In the genomic region with DNA sequence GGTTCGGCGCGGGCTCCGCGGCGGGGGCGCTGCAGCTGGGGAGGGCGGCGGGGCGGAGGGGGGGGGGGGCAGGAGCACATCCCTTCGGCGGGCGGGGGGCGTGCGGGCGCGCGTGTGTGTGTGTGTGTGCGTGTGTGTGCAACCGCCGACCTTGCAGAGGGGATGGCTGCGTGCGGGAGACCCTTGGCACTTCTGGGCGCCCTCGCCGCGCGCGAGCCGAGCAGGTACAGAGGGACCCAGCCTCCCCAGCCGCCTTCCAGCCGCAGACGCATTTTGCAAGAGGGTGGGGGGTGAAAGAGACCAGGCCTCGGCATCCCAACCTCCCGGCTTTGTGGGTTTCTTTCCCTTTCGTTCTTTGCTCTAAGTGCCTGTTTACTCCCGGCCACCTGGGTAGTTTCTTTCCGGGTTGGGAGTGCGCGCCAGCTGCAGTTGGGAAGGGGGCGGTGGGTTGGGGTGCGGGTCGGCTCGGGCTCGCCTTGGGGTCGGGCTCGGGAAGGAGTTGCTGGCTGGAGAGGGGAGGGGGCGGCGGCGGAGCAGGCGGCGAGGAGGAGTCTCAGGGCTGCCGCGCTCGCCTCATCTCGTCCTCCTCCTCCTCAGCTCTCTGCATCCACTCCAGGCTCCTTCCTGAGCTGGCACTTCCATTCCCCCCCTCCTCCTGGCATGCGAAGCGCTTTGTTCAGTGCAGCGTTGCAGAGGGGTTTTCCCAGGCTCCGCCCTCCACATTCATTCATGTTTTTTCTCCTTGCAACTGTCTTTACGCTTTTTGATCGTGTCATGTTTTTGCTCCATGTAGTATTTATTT, we compare ENCODE assay signal across 8 cellular contexts. TPM values are rescaled to one million over a fixed set of nuclear protein-coding genes. Genes with fewer than 3 reads are reported as not detected.
DNase-seq lines count a peak whose midpoint lies in the region; ATAC-seq, FAIRE-seq and TF ChIP-seq lines count a peak whose summit lies in the region.

No MANE protein-coding gene starts in this region.

- FAIRE-seq in HepG2 (lab: Jason Lieb, UNC): no peak

- H3K4me1 Mint-ChIP-seq in activated CD4-positive, alpha-beta T cell treated with anti-CD3 and anti-CD28 coated beads, Interleukin-2, amount 10 ng/mL, durations not matched to agents 7 days and 5 days: peaks cover 58% of the 10 kb centered on the region

- peak; percentile 6; the same call in 1 of the 2 replicates for TF ChIP-seq RAD21 in HepG2 (CRISPR knock-in tag; IDR thresholded peaks at IDR 0.05)

- peaks cover 4 to 11% of the 10 kb centered on the region in 2 experiments; a peak in 4 of 5 replicates for H3K36me3 ChIP-seq in HepG2 (replicated peaks in 1 of 2; ENCODE audit: control insufficient read depth in 1 of 2, insufficient read depth in 2 of 2, low read length in 2 of 2)

- H3K4me1 ChIP-seq in HepG2 (ENCODE audit: insufficient read depth, low read length): peaks cover 19% of the 10 kb centered on the region

- H3K27ac ChIP-seq in HepG2 (ENCODE audit: extremely low read length, insufficient read depth, low read length): peak overlapping the region; percentile 69

- peak overlapping the region; percentile 99 for H3K27ac Mint-ChIP-seq in activated CD4-positive, alpha-beta T cell treated with anti-CD3 and anti-CD28 coated beads, Interleukin-2, amount 10 ng/mL, durations not matched to agents 7 days and 5 days

- TF ChIP-seq CTCF in GM20000 (IDR thresholded peaks at IDR 0.05; ENCODE audit: extremely low read depth, missing control alignments): no peak
- 0 out of 2 replicates have a peak, but pooled peaks have one; percentile 13 for TF ChIP-seq CTCF in HepG2 (CRISPR knock-in tag; IDR thresholded peaks at IDR 0.05)

- peak overlapping the region; percentile 90 to 93 (median 91) for H3K4me3 ChIP-seq in HepG2 (replicated peaks in 1 of 3; ENCODE audit: insufficient read depth in 1 of 3, low read depth in 2 of 3, low read length in 3 of 3)

- peak; percentile 52 for ATAC-seq in HepG2
- no peak for ATAC-seq in HG03460 (IDR thresholded peaks at IDR 0.05; ENCODE audit: unreplicated experiment)

- H3K9ac ChIP-seq in HepG2 (ENCODE audit: insufficient read depth, low read depth, low read length): peak overlapping the region; percentile 84

- 1% methylated on average over 30 of the region's 62 CpGs for WGBS in HepG2 (ENCODE audit: low lambda C conversion rate)

- H3K4me3 Mint-ChIP-seq in activated CD4-positive, alpha-beta T cell treated with anti-CD3 and anti-CD28 coated beads, Interleukin-2, amount 10 ng/mL, durations not matched to agents 7 days and 5 days: peak overlapping the region; percentile 99

- no peaks in the 10 kb centered on the region for H3K9me3 ChIP-seq in HepG2 (ENCODE audit: low read length)

- H3K27me3 ChIP-seq in HepG2 (ENCODE audit: control insufficient read depth in 1 of 2, insufficient read depth in 2 of 2, low read length in 2 of 2): no peaks in the 10 kb centered on the region; a peak in 1 of 5 replicates

- in situ Hi-C loops in HepG2 (cut with HindIII; ENCODE audit: extremely low pct_ligation_motif_present, low pct_unique_long_range_greater_than_20kb): no loop called here

- intact Hi-C loops in HepG2 (cut with micrococcal nuclease; ENCODE audit: unreplicated experiment): loop anchor here (10.0 kb wide), 1 partner anchor 478 kb away; a partner anchor contains a TSS

- peaks cover 37% of the 10 kb centered on the region for H3K36me3 Mint-ChIP-seq in activated CD4-positive, alpha-beta T cell treated with anti-CD3 and anti-CD28 coated beads, Interleukin-2, amount 10 ng/mL, durations not matched to agents 7 days and 5 days (ENCODE audit: low read depth)

- DNase-seq in AG08396 (ENCODE audit: low spot score): peak; percentile 70
- peak; percentile 63 for DNase-seq in GM20000 (ENCODE audit: low spot score)
- DNase-seq in NCI-H446 treated with DMSO at 0.1 percent for 48 hours (lab: John Stamatoyannopoulos, UW): peak; percentile 52
- peak; percentile 73 for DNase-seq in activated CD4-positive, alpha-beta T cell treated with anti-CD3 and anti-CD28 coated beads, Interleukin-2, amount 10 ng/mL, durations not matched to agents 7 days and 5 days
- DNase-seq in dermis blood vessel endothelial cell: peak; percentile 92
- DNase-seq in HepG2 (ENCODE audit: low spot score): peak; percentile 49
- DNase-seq in stimulated activated CD4-positive, alpha-beta T cell treated with anti-CD3 and anti-CD28 coated beads, Interleukin-2, amount 100 ng/mL, for 48 hours: peak; percentile 53 to 65

- TF ChIP-seq EP300 in HepG2 (IDR thresholded peaks at IDR 0.05; ENCODE audit: low read depth in 2 of 2, low read length in 2 of 2): no peak
- TF ChIP-seq EP300 in HepG2 (CRISPR knock-in tag; IDR thresholded peaks at IDR 0.05; ENCODE audit: borderline replicate concordance): no peak

- peak in 1 of 2 experiments; percentile 92; a peak in 2 of 4 replicates for TF ChIP-seq POLR2A in HepG2 (IDR thresholded peaks at IDR 0.05; ENCODE audit: insufficient read depth in 1 of 2, low read depth in 2 of 2, low read length in 2 of 2)

- POLR2A ChIA-PET in activated CD4-positive, alpha-beta T cell treated with anti-CD3 and anti-CD28 coated beads, Interleukin-2, amount 10 ng/mL, durations not matched to agents 7 days and 5 days (lab: Charles Lee): interaction anchor here (0.6 kb wide), 2 partner anchors 283 to 304 kb away, joined by 3 read pairs; no protein-coding TSS in a partner anchor
- POLR2A ChIA-PET in HepG2 (lab: Yijun Ruan, JAX): interaction anchor here (1.0 to 1.2 kb wide), 2 partner anchors 11 to 1592 kb away, joined by 3 to 6 read pairs; no protein-coding TSS in a partner anchor

- no peak overlapping the region for H2AFZ ChIP-seq in HepG2 (ENCODE audit: low read length)

- BruUV-seq in HepG2 (replicated peaks; lab: Mats Ljungman, UMichigan): no TSS peak

- peak overlapping the region; percentile 77 for H3K4me2 ChIP-seq in HepG2 (ENCODE audit: low read depth, low read length)

- peaks cover 16% of the 10 kb centered on the region for H3K9me3 Mint-ChIP-seq in activated CD4-positive, alpha-beta T cell treated with anti-CD3 and anti-CD28 coated beads, Interleukin-2, amount 10 ng/mL, durations not matched to agents 7 days and 5 days

- peaks cover 17% of the 10 kb centered on the region for H4K20me1 ChIP-seq in HepG2 (ENCODE audit: insufficient read depth, low read length)

- H3K27me3 Mint-ChIP-seq in activated CD4-positive, alpha-beta T cell treated with anti-CD3 and anti-CD28 coated beads, Interleukin-2, amount 10 ng/mL, durations not matched to agents 7 days and 5 days: no peaks in the 10 kb centered on the region

- CTCF ChIA-PET in activated CD4-positive, alpha-beta T cell treated with anti-CD3 and anti-CD28 coated beads, Interleukin-2, amount 10 ng/mL, durations not matched to agents 7 days and 5 days (lab: Charles Lee): interaction anchor here (1.3 to 2.7 kb wide), 3 partner anchors 8 to 53 kb away, joined by 3 to 13 read pairs (median 7); no protein-coding TSS in a partner anchor
- CTCF ChIA-PET in HepG2 (lab: Yijun Ruan, JAX; ENCODE audit: low intra/inter-chr PET ratio, low total read pairs): no interaction called here

- peaks cover 36% of the 10 kb centered on the region for H3K79me2 ChIP-seq in HepG2 (ENCODE audit: insufficient read depth, low read length)

TF ChIP-seq in HepG2, 621 proteins besides CTCF, POLR2A, EP300 and RAD21 (continues in another document):
- TF ChIP-seq, protein P1, sequence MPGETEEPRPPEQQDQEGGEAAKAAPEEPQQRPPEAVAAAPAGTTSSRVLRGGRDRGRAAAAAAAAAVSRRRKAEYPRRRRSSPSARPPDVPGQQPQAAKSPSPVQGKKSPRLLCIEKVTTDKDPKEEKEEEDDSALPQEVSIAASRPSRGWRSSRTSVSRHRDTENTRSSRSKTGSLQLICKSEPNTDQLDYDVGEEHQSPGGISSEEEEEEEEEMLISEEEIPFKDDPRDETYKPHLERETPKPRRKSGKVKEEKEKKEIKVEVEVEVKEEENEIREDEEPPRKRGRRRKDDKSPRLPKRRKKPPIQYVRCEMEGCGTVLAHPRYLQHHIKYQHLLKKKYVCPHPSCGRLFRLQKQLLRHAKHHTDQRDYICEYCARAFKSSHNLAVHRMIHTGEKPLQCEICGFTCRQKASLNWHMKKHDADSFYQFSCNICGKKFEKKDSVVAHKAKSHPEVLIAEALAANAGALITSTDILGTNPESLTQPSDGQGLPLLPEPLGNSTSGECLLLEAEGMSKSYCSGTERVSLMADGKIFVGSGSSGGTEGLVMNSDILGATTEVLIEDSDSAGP (CRISPR knock-in tag; IDR thresholded peaks at IDR 0.05; ENCODE audit: borderline replicate concordance): peak; percentile 48; the same call in 1 of the 2 replicates

RNA-seq across cellular contexts. Expression of a gene that starts 0.7 kb away (rescaled TPM):
- 10 to 100 TPM; 24.2 to 33.0 TPM for total RNA-seq in activated CD4-positive, alpha-beta T cell treated with anti-CD3 and anti-CD28 coated beads, Interleukin-2, amount 10 ng/mL, durations not matched to agents 7 days and 5 days
- total RNA-seq in dermis blood vessel endothelial cell: 19.1 and 19.6 TPM in 2 replicates
- total RNA-seq in HepG2 (2016; rRNA removed; fragmentation: Illumina TruSeq; extraction: Trizol): 7.4 and 11.1 TPM in 2 replicates
- 1.6 and 2.1 TPM in 2 replicates for total RNA-seq in HepG2 (2016; cell fraction: cytosol; rRNA removed; fragmentation: Illumina TruSeq; extraction: Trizol; ENCODE audit: low read depth)
- 7.9 and 9.1 TPM in 2 replicates for total RNA-seq in HepG2 (2016; cell fraction: insoluble cytoplasmic fraction; rRNA removed; fragmentation: Illumina TruSeq; extraction: Trizol)
- 4.1 and 4.8 TPM in 2 replicates for total RNA-seq in HepG2 (2016; cell fraction: membrane; rRNA removed; fragmentation: Illumina TruSeq; extraction: Trizol)
- 20.1 and 25.7 TPM in 2 replicates for total RNA-seq in HepG2 (2016; cell fraction: nucleus; rRNA removed; fragmentation: Illumina TruSeq; extraction: Trizol)
- 9.9 and 10.9 TPM in 2 replicates for polyA plus RNA-seq in HepG2 (2011; rRNA removed)
- 8.4 and 8.9 TPM in 2 replicates for polyA plus RNA-seq in HepG2 (2011; cell fraction: cytosol; rRNA removed)
- 15.8 and 16.8 TPM in 2 replicates for polyA plus RNA-seq in HepG2 (2011; cell fraction: nucleus; rRNA removed)
- polyA plus RNA-seq in HepG2 (2012): 7.8 and 9.0 TPM in 2 replicates
- polyA plus RNA-seq in HepG2 (2016; cell fraction: cytosol; fragmentation: Illumina TruSeq; extraction: Trizol; ENCODE audit: low read depth): 0.77 and 1.1 TPM in 2 replicates
- 6.8 and 7.6 TPM in 2 replicates for polyA plus RNA-seq in HepG2 (2016; cell fraction: insoluble cytoplasmic fraction; fragmentation: Illumina TruSeq; extraction: Trizol; ENCODE audit: low read depth)
- polyA plus RNA-seq in HepG2 (2016; cell fraction: membrane; fragmentation: Illumina TruSeq; extraction: Trizol; ENCODE audit: low read depth): 1.6 and 1.7 TPM in 2 replicates
- polyA plus RNA-seq in HepG2 (2016; cell fraction: nucleus; fragmentation: Illumina TruSeq; extraction: Trizol; ENCODE audit: insufficient read depth, low read depth): 13.9 and 14.0 TPM in 2 replicates
- 28.2 and 31.3 TPM in 2 replicates for polyA minus RNA-seq in HepG2 (2011; rRNA and poly(A)+ RNA removed; ENCODE audit: low replicate concordance)
- polyA minus RNA-seq in HepG2 (2011; cell fraction: cytosol; rRNA and poly(A)+ RNA removed): 11.1 and 13.6 TPM in 2 replicates
- 69.6 and 70.4 TPM in 2 replicates for polyA minus RNA-seq in HepG2 (2011; cell fraction: nucleus; rRNA and poly(A)+ RNA removed)
